Comparison of ENCODE assay signal across 1 cellular context in genomic region chr3:17079933-17080332, GRCh38.
TF ChIP-seq lines count a peak whose summit lies in the region.

No MANE protein-coding gene starts in this region.

TF ChIP-seq in H1, 55 proteins besides CTCF, POLR2A, EP300 and RAD21 (continued from another document):
- TF ChIP-seq KDM1A (IDR thresholded peaks at IDR 0.05; ENCODE audit: borderline replicate concordance, low read length) (no peak), SP4 (IDR thresholded peaks at IDR 0.05; ENCODE audit: low read length) (no peak)
